8 cellular contexts compared by ENCODE assay signal in the genomic region with DNA sequence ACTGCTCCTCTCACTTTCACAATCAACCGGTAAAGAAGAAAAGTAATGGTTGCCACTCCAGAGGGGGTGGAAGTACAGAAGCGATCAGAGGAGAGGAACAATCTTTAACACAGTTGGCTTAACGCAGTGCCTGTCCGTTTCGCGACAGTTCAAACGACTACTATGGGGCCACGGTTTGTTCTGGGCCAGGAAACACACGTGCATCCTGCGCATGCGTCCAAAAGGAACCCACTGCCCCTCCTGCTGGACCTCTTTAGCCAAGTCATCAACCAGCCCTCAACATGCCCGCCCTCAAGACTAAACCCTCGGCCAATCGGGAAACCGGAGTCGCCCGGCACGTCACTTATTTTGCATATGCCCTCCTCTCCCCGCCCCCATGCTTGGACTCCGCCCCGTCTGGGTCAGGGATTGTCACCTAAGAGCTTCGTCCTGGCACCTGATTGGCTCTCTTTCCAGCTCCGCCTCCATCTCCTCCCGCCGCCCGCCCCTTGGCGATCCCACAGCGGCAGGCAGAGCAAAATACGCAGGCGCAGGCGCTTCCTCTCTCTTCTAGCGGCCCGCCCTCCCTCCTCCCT. TPM values are rescaled to one million over a fixed set of nuclear protein-coding genes. Genes with fewer than 3 reads are reported as not detected.
DNase-seq lines count a peak whose midpoint lies in the region; ATAC-seq and TF ChIP-seq lines count a peak whose summit lies in the region.

No MANE protein-coding gene starts in this region.

- peak overlapping the region; percentile 27 to 59 for H3K4me3 ChIP-seq in CD4-positive, alpha-beta memory T cell (ENCODE audit: low read length in 2 of 2)
- H3K4me3 ChIP-seq in esophagus squamous epithelium (peak overlapping the region; percentile 85 to 90 (median 88)), stomach (peak overlapping the region; percentile 66 to 80 (median 70))

- TF ChIP-seq CTCF in esophagus squamous epithelium (IDR thresholded peaks at IDR 0.05) (peak in 3 of 6 experiments; percentile 18 to 29 (median 23)), stomach (IDR thresholded peaks at IDR 0.05) (peak in 2 of 7 experiments; percentile 11 to 22)

- peaks cover 46% of the 10 kb centered on the region for H3K4me1 ChIP-seq in CD4-positive, alpha-beta memory T cell (ENCODE audit: insufficient read depth, low read length)
- H3K4me1 ChIP-seq in esophagus squamous epithelium: peaks cover 23 to 83% (median 50%) of the 10 kb centered on the region in 3 donors
- peaks cover 28 to 81% (median 42%) of the 10 kb centered on the region in 4 donors for H3K4me1 ChIP-seq in stomach

- TF ChIP-seq EP300 in stomach (IDR thresholded peaks at IDR 0.05): no peak

- H3K9me3 ChIP-seq in CD4-positive, alpha-beta memory T cell (ENCODE audit: control insufficient read depth in 1 of 2, low read length in 2 of 2): no peaks in the 10 kb centered on the region
- H3K9me3 ChIP-seq in esophagus squamous epithelium (no peaks in the 10 kb centered on the region), stomach (no peaks in the 10 kb centered on the region)

- H3K4me1 Mint-ChIP-seq in CD4-positive, alpha-beta memory T cell: peaks cover 37 to 58% (median 47%) of the 10 kb centered on the region in 4 donors
- H3K4me1 Mint-ChIP-seq in naive thymus-derived CD8-positive, alpha-beta T cell: peaks cover 24 to 65% (median 54%) of the 10 kb centered on the region in 4 donors

- peak; percentile 75 for ATAC-seq in GM21423 (IDR thresholded peaks at IDR 0.05; ENCODE audit: unreplicated experiment)
- ATAC-seq in naive thymus-derived CD8-positive, alpha-beta T cell: peak; percentile 78 to 81

- H3K27ac Mint-ChIP-seq in CD4-positive, alpha-beta memory T cell: peak overlapping the region; percentile 97 to 99 (median 98)
- H3K27ac Mint-ChIP-seq in naive thymus-derived CD8-positive, alpha-beta T cell: peak overlapping the region; percentile 94 to 100 (median 99)

- intact Hi-C loops in CD4-positive, alpha-beta memory T cell (cut with micrococcal nuclease): loop anchor here (1.0 to 5.0 kb wide), 8 partner anchors 67 to 1156 kb away; a partner anchor contains a TSS
- intact Hi-C loops in esophagus squamous epithelium (cut with DNase I) (loop anchor here (10.0 kb wide), 1 partner anchor 118 kb away; no protein-coding TSS in a partner anchor), stomach (cut with DNase I; ENCODE audit: low total_unique reads) (no loop called here)

- CTCF ChIA-PET in CD4-positive, alpha-beta memory T cell (lab: Charles Lee; ENCODE audit: partially characterized antibody): interaction anchor here (0.8 to 8.0 kb wide), 12 partner anchors 10 to 913 kb away, joined by 3 to 76 read pairs (median 4); a partner anchor contains a TSS

- H3K36me3 Mint-ChIP-seq in CD4-positive, alpha-beta memory T cell: peaks cover 25 to 38% of the 10 kb centered on the region in 2 donors
- H3K36me3 Mint-ChIP-seq in naive thymus-derived CD8-positive, alpha-beta T cell: peaks cover 7 to 33% (median 25%) of the 10 kb centered on the region in 3 donors

- 0 to 1% methylated on average over 27 to 28 of the region's 33 CpGs for WGBS in esophagus squamous epithelium, 2 donors
- WGBS in stomach, 5 donors: 0 to 1% (median 1%) methylated on average over 30 to 33 of the region's 33 CpGs

- H3K27ac ChIP-seq in CD4-positive, alpha-beta memory T cell (ENCODE audit: low read depth, low read length): peak overlapping the region; percentile 90
- H3K27ac ChIP-seq in esophagus squamous epithelium (peak overlapping the region; percentile 96 to 99 (median 98)), stomach (peak overlapping the region; percentile 91 to 99 (median 97))

- peak overlapping the region; percentile 79 to 92 (median 87) for H3K4me3 Mint-ChIP-seq in CD4-positive, alpha-beta memory T cell
- H3K4me3 Mint-ChIP-seq in naive thymus-derived CD8-positive, alpha-beta T cell: peak overlapping the region; percentile 79 to 93 (median 88)

- no peaks in the 10 kb centered on the region for H3K27me3 Mint-ChIP-seq in CD4-positive, alpha-beta memory T cell
- no peaks in the 10 kb centered on the region for H3K27me3 Mint-ChIP-seq in naive thymus-derived CD8-positive, alpha-beta T cell

- POLR2A ChIA-PET in CD4-positive, alpha-beta memory T cell (lab: Charles Lee; ENCODE audit: partially characterized antibody): interaction anchor here (0.6 to 6.0 kb wide), 26 partner anchors 10 to 1156 kb away, joined by 3 to 89 read pairs (median 4); a partner anchor contains a TSS
- POLR2A ChIA-PET in naive thymus-derived CD8-positive, alpha-beta T cell (lab: Charles Lee): interaction anchor here (0.5 to 8.8 kb wide), 17 partner anchors 14 to 913 kb away, joined by 3 to 224 read pairs (median 4); a partner anchor contains a TSS

- peak; percentile 100 for DNase-seq in CD4-positive, alpha-beta memory T cell
- DNase-seq in HuH-7 (ENCODE audit: low spot score): peak; percentile 84
- DNase-seq in activated CD8-positive, alpha-beta memory T cell treated with anti-CD3 and anti-CD28 coated beads, Interleukin-2, amount 50 U/mL, for 48 hours: peak; percentile 98
- DNase-seq in esophagus squamous epithelium (lab: John Stamatoyannopoulos, UW): no peak
- DNase-seq in naive thymus-derived CD8-positive, alpha-beta T cell: peak; percentile 97 to 100 (median 100)
- DNase-seq in stomach: peak; percentile 100
- DNase-seq in NK-92 treated with Interleukin-12 subunit alpha and Interleukin-12 subunit beta, amount 100 ng/mL, for 24 hours (lab: John Stamatoyannopoulos, UW): no peak

- no peaks in the 10 kb centered on the region for H3K9me3 Mint-ChIP-seq in CD4-positive, alpha-beta memory T cell
- no peaks in the 10 kb centered on the region for H3K9me3 Mint-ChIP-seq in naive thymus-derived CD8-positive, alpha-beta T cell

- H3K36me3 ChIP-seq in CD4-positive, alpha-beta memory T cell (ENCODE audit: insufficient read depth, low read length): peaks cover 11% of the 10 kb centered on the region
- H3K36me3 ChIP-seq in esophagus squamous epithelium (peaks cover 0 to 28% (median 12%) of the 10 kb centered on the region in 3 donors), stomach (peaks cover 0 to 27% (median 22%) of the 10 kb centered on the region in 4 donors)

- peak in 2 of 4 donors; percentile 50 to 68 for TF ChIP-seq POLR2A in esophagus squamous epithelium (IDR thresholded peaks at IDR 0.05)
- TF ChIP-seq POLR2A in stomach (IDR thresholded peaks at IDR 0.05): peak in 1 of 4 donors; percentile 45

- H3K27me3 ChIP-seq in CD4-positive, alpha-beta memory T cell (ENCODE audit: insufficient read depth, low read length): no peaks in the 10 kb centered on the region
- no peaks in the 10 kb centered on the region for H3K27me3 ChIP-seq in esophagus squamous epithelium
- H3K27me3 ChIP-seq in stomach: no peaks in the 10 kb centered on the region

RNA-seq across cellular contexts. Expression of a gene that starts 0.3 kb away (rescaled TPM):
- 100 to 1,000 TPM; 208 to 212 TPM for total RNA-seq in CD4-positive, alpha-beta memory T cell
- polyA plus RNA-seq in CD4-positive, alpha-beta memory T cell: 10 to 100 TPM; 33.5 to 80.5 TPM
- total RNA-seq in esophagus squamous epithelium (100 to 1,000 TPM in 3 of 4 donors, 10 to 100 TPM in 1; 94.5 to 120 (median 119) TPM), stomach (100 to 1,000 TPM in 2 of 5 donors, 10 to 100 TPM in 3; 40.3 to 160 (median 65.2) TPM)
- total RNA-seq in naive thymus-derived CD8-positive, alpha-beta T cell: 100 to 1,000 TPM; 210 to 226 TPM
- polyA plus RNA-seq in naive thymus-derived CD8-positive, alpha-beta T cell: 10 to 100 TPM; 41.7 to 82.2 (median 60.3) TPM
- polyA plus RNA-seq in stomach: 10 to 100 TPM; 46.2 to 92.0 (median 72.0) TPM

Comparison
In these comparisons a context has a peak if more than half of its experiments do, and no peak if none do; other contexts are left out.
1. DNase-seq: peak in CD4-positive, alpha-beta memory T cell (5 of 5), HuH-7 (single experiment), activated CD8-positive, alpha-beta memory T cell treated with anti-CD3 and anti-CD28 coated beads, Interleukin-2, amount 50 U/mL, for 48 hours (single experiment), naive thymus-derived CD8-positive, alpha-beta T cell (10 of 10) and stomach (single experiment); none in esophagus squamous epithelium (single experiment) and NK-92 treated with Interleukin-12 subunit alpha and Interleukin-12 subunit beta, amount 100 ng/mL, for 24 hours (single experiment).
2. Peak in every context shown above with its lines, with median percentiles within 50 percentile points of each other: H3K27ac ChIP-seq and H3K4me3 ChIP-seq.